Comparison of ENCODE assay signal across 8 cellular contexts in the genomic region with DNA sequence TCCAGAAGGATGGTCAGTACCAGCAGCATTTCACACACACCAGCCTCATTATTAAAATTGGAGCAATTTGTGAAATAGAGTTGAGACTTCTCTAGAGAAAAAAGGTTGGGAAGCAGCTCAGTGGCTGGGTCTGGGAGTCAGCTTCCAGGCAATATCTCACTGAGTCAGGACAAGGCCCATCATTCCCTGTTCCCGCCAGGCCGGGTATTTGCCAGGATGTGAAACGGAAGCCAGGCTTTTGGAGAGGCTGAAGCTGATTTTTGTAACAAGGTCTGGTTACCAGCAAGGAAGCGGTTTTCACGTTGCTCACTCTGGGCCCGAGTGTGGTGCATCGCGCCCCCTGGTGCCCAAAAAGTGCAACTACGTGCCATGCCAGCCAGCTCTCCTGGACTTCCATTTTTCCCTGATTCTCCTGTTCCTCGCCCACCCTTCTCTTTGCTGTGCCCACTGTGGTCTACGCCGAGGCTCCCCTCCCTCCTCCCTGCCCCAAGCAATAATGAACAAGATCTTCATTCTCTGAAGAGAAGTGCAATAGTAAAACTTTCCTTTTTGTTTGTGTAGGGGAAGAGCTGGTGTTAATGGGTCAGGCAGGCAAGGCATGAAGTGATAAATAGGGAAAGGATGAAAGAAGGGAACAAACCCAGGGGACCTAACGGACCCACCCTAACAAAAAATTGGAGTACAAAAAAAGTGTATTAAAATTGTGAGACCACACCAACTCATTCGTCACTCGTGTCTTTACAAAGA.
DNase-seq lines count a peak whose midpoint lies in the region; ATAC-seq and TF ChIP-seq lines count a peak whose summit lies in the region.

No MANE protein-coding gene starts in this region.

- H3K4me1 ChIP-seq in A673 (ENCODE audit: insufficient read depth, low read length, poor library complexity, severe bottlenecking) (peaks cover 26% of the 10 kb centered on the region), endocrine pancreas (ENCODE audit: control insufficient read depth, insufficient read depth, low read length) (peaks cover 10% of the 10 kb centered on the region)

- CTCF ChIA-PET in A673 (lab: Charles Lee) = interaction anchor here (0.5 to 3.6 kb wide), 16 partner anchors 9 to 906 kb away, joined by 3 to 54 read pairs (median 4); no protein-coding TSS in a partner anchor

- H3K36me3 ChIP-seq in A673 (ENCODE audit: insufficient read depth, low read length, poor library complexity, severe bottlenecking) (no peaks in the 10 kb centered on the region), endocrine pancreas (ENCODE audit: control insufficient read depth, insufficient read depth, low read length) (no peaks in the 10 kb centered on the region)

- no TSS peak for BruUV-seq in A673 (replicated peaks; lab: Mats Ljungman, UMichigan)

- peak; percentile 97 for TF ChIP-seq CTCF in A673 (conservative IDR thresholded peaks at IDR 0.05; ENCODE audit: low read depth, low read length)

- peak overlapping the region; percentile 74 for H3K4me3 ChIP-seq in A673 (ENCODE audit: low read depth, low read length, poor library complexity, severe bottlenecking)
- H3K4me3 ChIP-seq in endocrine pancreas (ENCODE audit: control insufficient read depth, insufficient read depth, low read length) = peak overlapping the region; percentile 83

- peak; percentile 90 for DNase-seq in A673 (ENCODE audit: low spot score)
- peak; percentile 61 for DNase-seq in HPDE6-E6E7 (ENCODE audit: extremely low spot score)
- DNase-seq in NOMO-1 (lab: John Stamatoyannopoulos, UW; ENCODE audit: unreplicated experiment in 2 of 2) = peak; percentile 8 to 19
- DNase-seq in activated CD8-positive, alpha-beta memory T cell treated with anti-CD3 and anti-CD28 coated beads for 48 hours (ENCODE audit: low read depth in 2 of 3, low spot score in 2 of 3) = peak; percentile 23 to 61 (median 52)
- peak; percentile 79 for DNase-seq in midbrain (lab: John Stamatoyannopoulos, UW)
- DNase-seq in stimulated activated CD8-positive, alpha-beta memory T cell treated with anti-CD3 and anti-CD28 coated beads, Interleukin-15, amount 100 ng/mL, for 48 hours (ENCODE audit: low read depth in 2 of 2) = peak; percentile 37 to 43

- no peaks in the 10 kb centered on the region for H3K9me3 ChIP-seq in A673 (ENCODE audit: low read depth, low read length, poor library complexity, severe bottlenecking)
- no peaks in the 10 kb centered on the region for H3K9me3 ChIP-seq in endocrine pancreas (ENCODE audit: control insufficient read depth, low read length)

- POLR2A ChIA-PET in A673 (lab: Charles Lee; ENCODE audit: low non-redundant PET) = no interaction called here

- peak; percentile 88 for ATAC-seq in GM18867 (IDR thresholded peaks at IDR 0.05; ENCODE audit: unreplicated experiment)

- H3K27me3 ChIP-seq in A673 (replicated peaks; ENCODE audit: insufficient read depth, low read depth, low read length, poor library complexity) (no peaks in the 10 kb centered on the region), endocrine pancreas (ENCODE audit: control insufficient read depth, insufficient read depth, low read length) (no peaks in the 10 kb centered on the region)

- peak overlapping the region; percentile 73 for H3K9ac ChIP-seq in endocrine pancreas (ENCODE audit: control insufficient read depth, insufficient read depth, low read length)

- intact Hi-C loops in A673 (cut with micrococcal nuclease; ENCODE audit: unreplicated experiment) = loop anchor here (1.0 to 2.0 kb wide), 3 partner anchors 83 to 432 kb away; no protein-coding TSS in a partner anchor

- peak overlapping the region; percentile 75 for H3K27ac ChIP-seq in A673 (ENCODE audit: low read depth, low read length, poor library complexity, severe bottlenecking)

Comparison
In these comparisons a context has a peak if more than half of its experiments do, and no peak if none do; other contexts are left out.
1. Peak in every context shown above with its lines: DNase-seq, ATAC-seq, H3K4me3 ChIP-seq and H3K27ac ChIP-seq.
2. DNase-seq: peak in every context shown above with its lines; median percentile 90 in A673; 79 in midbrain; 61 in HPDE6-E6E7; 52 in activated CD8-positive, alpha-beta memory T cell treated with anti-CD3 and anti-CD28 coated beads for 48 hours; 40 in stimulated activated CD8-positive, alpha-beta memory T cell treated with anti-CD3 and anti-CD28 coated beads, Interleukin-15, amount 100 ng/mL, for 48 hours; 14 in NOMO-1.